30 cellular contexts compared by ENCODE assay signal in genomic region chr10:103207141-103207540, GRCh38. TPM values are rescaled to one million over a fixed set of nuclear protein-coding genes. Genes with fewer than 3 reads are reported as not detected.
"Had no signal": no experiment of that assay in that cellular context is flagged by ENCODE, and none has a peak within 500 bp of the region (broad histone marks: within the 10 kb centered on the region; RNA-seq: fewer than 3 reads in every experiment).

No MANE protein-coding gene starts in this region.

- H3K36me3 Mint-ChIP-seq: activated CD8-positive, alpha-beta memory T cell treated with anti-CD3 and anti-CD28 coated beads, Interleukin-2, amount 10 ng/mL, durations not matched to agents 7 days and 5 days; activated naive CD4-positive, alpha-beta T cell treated with anti-CD3 and anti-CD28 coated beads, Interleukin-2, amount 50 U/mL, for 72 hours; natural killer cell had no signal

- H3K4me1 Mint-ChIP-seq: activated CD4-positive, alpha-beta T cell treated with anti-CD3 and anti-CD28 coated beads, Interleukin-2, amount 10 ng/mL, durations not matched to agents 7 days and 5 days; activated CD8-positive, alpha-beta memory T cell treated with anti-CD3 and anti-CD28 coated beads, Interleukin-2, amount 10 ng/mL, durations not matched to agents 7 days and 5 days; natural killer cell had no signal

- H3K4me1 ChIP-seq: breast epithelium, vagina had no signal

- DNase-seq: activated CD4-positive, alpha-beta T cell treated with anti-CD3 and anti-CD28 coated beads for 1 hour; activated CD4-positive, alpha-beta T cell treated with anti-CD3 and anti-CD28 coated beads, Interleukin-2, amount 10 ng/mL, durations not matched to agents 7 days and 5 days; activated CD8-positive, alpha-beta memory T cell treated with anti-CD3 and anti-CD28 coated beads, Interleukin-2, amount 10 ng/mL, durations not matched to agents 7 days and 5 days; activated CD8-positive, alpha-beta T cell treated with anti-CD3 and anti-CD28 coated beads for 36 hours; activated naive CD4-positive, alpha-beta T cell; activated T-cell treated with anti-CD3 and anti-CD28 coated beads for 4 hours; activated T-cell treated with anti-CD3 and anti-CD28 coated beads, Interleukin-2, amount 50 U/mL, for 72 hours; dermis blood vessel endothelial cell; effector CD4-positive, alpha-beta T cell; esophagus squamous epithelium; foreskin melanocyte; heart right ventricle; natural killer cell; right lobe of liver; stimulated activated CD4-positive, alpha-beta T cell treated with anti-CD3 and anti-CD28 coated beads, Interleukin-4, amount 100 ng/mL, for 1 hour; T-helper 2 cell had no signal

- H3K27ac ChIP-seq: breast epithelium, epithelial cell of prostate, heart right ventricle, neutrophil, right lobe of liver, thoracic aorta, vagina had no signal

- H3K9me3 ChIP-seq: neutrophil, right lobe of liver, vagina had no signal

- H3K27me3 ChIP-seq: breast epithelium, esophagus squamous epithelium, heart right ventricle, neutrophil, right lobe of liver, upper lobe of left lung, vagina had no signal

- H3K36me3 ChIP-seq: breast epithelium, esophagus squamous epithelium, heart right ventricle, neutrophil, right lobe of liver, thoracic aorta, upper lobe of left lung, vagina had no signal

- H3K4me3 ChIP-seq: breast epithelium, esophagus squamous epithelium, heart right ventricle, right lobe of liver, thoracic aorta, upper lobe of left lung, vagina had no signal

- H3K4me3 Mint-ChIP-seq: activated CD4-positive, alpha-beta T cell treated with anti-CD3 and anti-CD28 coated beads, Interleukin-2, amount 10 ng/mL, durations not matched to agents 7 days and 5 days; activated CD8-positive, alpha-beta memory T cell treated with anti-CD3 and anti-CD28 coated beads, Interleukin-2, amount 10 ng/mL, durations not matched to agents 7 days and 5 days; activated CD8-positive, alpha-beta T cell treated with anti-CD3 and anti-CD28 coated beads for 36 hours; activated T-cell treated with anti-CD3 and anti-CD28 coated beads, Interleukin-2, amount 50 U/mL, for 72 hours; natural killer cell; stimulated activated naive CD8-positive, alpha-beta T cell treated with anti-CD3 and anti-CD28 coated beads, Interleukin-15, Interleukin-2, amounts not matched to agents 100 ng/mL and 50 ng/mL, for 24 hours had no signal

- H3K27me3 Mint-ChIP-seq: activated CD8-positive, alpha-beta T cell treated with anti-CD3 and anti-CD28 coated beads for 36 hours; stimulated activated naive CD8-positive, alpha-beta T cell treated with anti-CD3 and anti-CD28 coated beads, Interleukin-15, Interleukin-2, amounts not matched to agents 100 ng/mL and 50 ng/mL, for 24 hours had no signal

- ATAC-seq: activated CD8-positive, alpha-beta memory T cell treated with anti-CD3 and anti-CD28 coated beads, Interleukin-2, amount 10 ng/mL, durations not matched to agents 7 days and 5 days; activated CD8-positive, alpha-beta T cell treated with anti-CD3 and anti-CD28 coated beads for 36 hours; activated naive CD4-positive, alpha-beta T cell treated with anti-CD3 and anti-CD28 coated beads, Interleukin-2, amount 50 U/mL, for 72 hours; activated T-cell treated with anti-CD3 and anti-CD28 coated beads, Interleukin-2, amount 50 U/mL, for 72 hours; heart right ventricle; natural killer cell; right lobe of liver had no signal

- H3K27ac Mint-ChIP-seq: activated CD4-positive, alpha-beta T cell treated with anti-CD3 and anti-CD28 coated beads, Interleukin-2, amount 10 ng/mL, durations not matched to agents 7 days and 5 days; activated CD8-positive, alpha-beta memory T cell treated with anti-CD3 and anti-CD28 coated beads, Interleukin-2, amount 10 ng/mL, durations not matched to agents 7 days and 5 days; activated CD8-positive, alpha-beta T cell treated with anti-CD3 and anti-CD28 coated beads for 36 hours; activated naive CD4-positive, alpha-beta T cell treated with anti-CD3 and anti-CD28 coated beads, Interleukin-2, amount 50 U/mL, for 72 hours; activated T-cell treated with anti-CD3 and anti-CD28 coated beads, Interleukin-2, amount 50 U/mL, for 72 hours; natural killer cell; stimulated activated naive CD8-positive, alpha-beta T cell treated with anti-CD3 and anti-CD28 coated beads, Interleukin-15, Interleukin-2, amounts not matched to agents 100 ng/mL and 50 ng/mL, for 24 hours had no signal

RNA-seq across cellular contexts. Expression of gene RPEL1, which starts 38.5 kb away (rescaled TPM):
- total RNA-seq: activated CD4-positive, alpha-beta T cell treated with anti-CD3 and anti-CD28 coated beads, Interleukin-2, amount 10 ng/mL, durations not matched to agents 7 days and 5 days; activated CD8-positive, alpha-beta memory T cell treated with anti-CD3 and anti-CD28 coated beads, Interleukin-2, amount 10 ng/mL, durations not matched to agents 7 days and 5 days; activated CD8-positive, alpha-beta T cell treated with anti-CD3 and anti-CD28 coated beads for 36 hours; activated naive CD4-positive, alpha-beta T cell treated with anti-CD3 and anti-CD28 coated beads, Interleukin-2, amount 50 U/mL, for 72 hours; esophagus squamous epithelium; glomerular endothelial cell; heart right ventricle; lower leg skin; natural killer cell; osteocyte; posterior vena cava; right lobe of liver; skeletal muscle tissue; subcutaneous adipose tissue; thoracic aorta; upper lobe of left lung; vagina had no signal
